15 cellular contexts compared by ENCODE assay signal in genomic region chr2:101255501-101255900, GRCh38. TPM values are rescaled to one million over a fixed set of nuclear protein-coding genes. Genes with fewer than 3 reads are reported as not detected.
DNase-seq lines count a peak whose midpoint lies in the region; ATAC-seq and TF ChIP-seq lines count a peak whose summit lies in the region.
"Had no signal": no experiment of that assay in that cellular context is flagged by ENCODE, and none has a peak within 500 bp of the region (broad histone marks: within the 10 kb centered on the region; RNA-seq: fewer than 3 reads in every experiment).

No MANE protein-coding gene starts in this region.

- peak overlapping the region in 5 of 7 donors; percentile 3 to 80 (median 48) for H3K27ac Mint-ChIP-seq in CD14-positive monocyte
- H3K27ac Mint-ChIP-seq in activated naive CD8-positive, alpha-beta T cell treated with anti-CD3 and anti-CD28 coated beads, Interleukin-2, amount 10 ng/mL, durations not matched to agents 7 days and 5 days = peak overlapping the region; percentile 54

- TF ChIP-seq CTCF in CD14-positive monocyte (IDR thresholded peaks at IDR 0.05) (no peak), hepatocyte (IDR thresholded peaks at IDR 0.05; ENCODE audit: poor library complexity) (no peak)

- H3K4me1 Mint-ChIP-seq in CD14-positive monocyte = peaks cover 36% of the 10 kb centered on the region
- peaks cover 46% of the 10 kb centered on the region for H3K4me1 Mint-ChIP-seq in activated naive CD8-positive, alpha-beta T cell treated with anti-CD3 and anti-CD28 coated beads, Interleukin-2, amount 10 ng/mL, durations not matched to agents 7 days and 5 days

- POLR2A ChIA-PET in activated naive CD8-positive, alpha-beta T cell treated with anti-CD3 and anti-CD28 coated beads, Interleukin-2, amount 10 ng/mL, durations not matched to agents 7 days and 5 days (lab: Charles Lee) = interaction anchor here (0.6 to 4.1 kb wide), 3 partner anchors 38 to 690 kb away, joined by 3 to 28 read pairs (median 3); partner anchors contain the start of gene RNF149

- H3K79me2 ChIP-seq in GM23248 (ENCODE audit: insufficient read depth) = peaks cover 73% of the 10 kb centered on the region
- H3K79me2 ChIP-seq in hepatocyte = peaks cover 69% of the 10 kb centered on the region

- H3K27ac ChIP-seq in GM23248 (no peak overlapping the region), hepatocyte (no peak overlapping the region)

- DNase-seq in CD14-positive monocyte (ENCODE audit: low spot score) (no peak), GM23248 (peak; percentile 51), hepatocyte (ENCODE audit: low spot score) (no peak), NCI-H82 (lab: John Stamatoyannopoulos, UW) (no peak), iPS-NIHi7 (ENCODE audit: extremely low spot score) (no peak), cerebellar nuclear complex (lab: John Stamatoyannopoulos, UW) (no peak)
- DNase-seq in activated naive CD8-positive, alpha-beta T cell treated with anti-CD3 and anti-CD28 coated beads, Interleukin-2, amount 10 ng/mL, durations not matched to agents 7 days and 5 days = no peak
- DNase-seq: COR-L47; esophagus squamous epithelium; GOT3; NCI-H2081; nucleus accumbens; stimulated activated CD4-positive, alpha-beta T cell treated with anti-CD3 and anti-CD28 coated beads, Interleukin-2, amount 100 ng/mL, for 24 hours had no signal

- no peaks in the 10 kb centered on the region for H4K20me1 ChIP-seq in GM23248 (ENCODE audit: insufficient read depth)
- H4K20me1 ChIP-seq in hepatocyte (ENCODE audit: insufficient read depth, poor library complexity, severe bottlenecking) = peaks cover 15% of the 10 kb centered on the region

- H3K36me3 ChIP-seq in GM23248 (ENCODE audit: low read depth) = peaks cover 9% of the 10 kb centered on the region; the same call in 1 of the 2 replicates
- no peaks in the 10 kb centered on the region for H3K36me3 ChIP-seq in hepatocyte (replicated peaks; ENCODE audit: insufficient read depth, low read depth)

- peaks cover 19 to 33% of the 10 kb centered on the region in 2 donors for H3K36me3 Mint-ChIP-seq in CD14-positive monocyte
- peaks cover 29% of the 10 kb centered on the region for H3K36me3 Mint-ChIP-seq in activated naive CD8-positive, alpha-beta T cell treated with anti-CD3 and anti-CD28 coated beads, Interleukin-2, amount 10 ng/mL, durations not matched to agents 7 days and 5 days

- no peaks in the 10 kb centered on the region for H3K27me3 Mint-ChIP-seq in CD14-positive monocyte (ENCODE audit: low read depth in 3 of 3)
- no peaks in the 10 kb centered on the region for H3K27me3 Mint-ChIP-seq in activated naive CD8-positive, alpha-beta T cell treated with anti-CD3 and anti-CD28 coated beads, Interleukin-2, amount 10 ng/mL, durations not matched to agents 7 days and 5 days
- H3K27me3 Mint-ChIP-seq: stimulated activated naive CD8-positive, alpha-beta T cell treated with anti-CD3 and anti-CD28 coated beads, Interleukin-15, Interleukin-2, amounts not matched to agents 100 ng/mL and 50 ng/mL, for 24 hours had no signal

- H2AFZ ChIP-seq in GM23248 (no peak overlapping the region), hepatocyte (no peak overlapping the region)

- no peaks in the 10 kb centered on the region for H3K9me3 Mint-ChIP-seq in CD14-positive monocyte
- H3K9me3 Mint-ChIP-seq in activated naive CD8-positive, alpha-beta T cell treated with anti-CD3 and anti-CD28 coated beads, Interleukin-2, amount 10 ng/mL, durations not matched to agents 7 days and 5 days = no peaks in the 10 kb centered on the region
- H3K9me3 Mint-ChIP-seq: stimulated activated naive CD8-positive, alpha-beta T cell treated with anti-CD3 and anti-CD28 coated beads, Interleukin-15, Interleukin-2, amounts not matched to agents 100 ng/mL and 50 ng/mL, for 24 hours had no signal

- no peak for ATAC-seq in activated naive CD8-positive, alpha-beta T cell treated with anti-CD3 and anti-CD28 coated beads, Interleukin-2, amount 10 ng/mL, durations not matched to agents 7 days and 5 days (ENCODE audit: low read depth)
- no peak for ATAC-seq in HG03442 (IDR thresholded peaks at IDR 0.05; ENCODE audit: unreplicated experiment)

- no peaks in the 10 kb centered on the region; the same call in 1 of the 2 replicates for H3F3A ChIP-seq in GM23248 (ENCODE audit: insufficient read depth)

- H3K4me2 ChIP-seq in GM23248 (ENCODE audit: unreplicated experiment) (no peak overlapping the region), hepatocyte (peak overlapping the region; percentile 31)

- H3K9me3 ChIP-seq in GM23248 (ENCODE audit: low read depth) (no peaks in the 10 kb centered on the region), hepatocyte (ENCODE audit: low read depth) (no peaks in the 10 kb centered on the region)
- H3K9me3 ChIP-seq: esophagus squamous epithelium had no signal

- in situ Hi-C loops in GM23248 (cut with MboI) = no loop called here

- H3K9me2 ChIP-seq in GM23248 (ENCODE audit: insufficient read depth) = no peaks in the 10 kb centered on the region
- no peaks in the 10 kb centered on the region for H3K9me2 ChIP-seq in hepatocyte (replicated peaks; ENCODE audit: insufficient read depth)

- intact Hi-C loops in CD14-positive monocyte (cut with micrococcal nuclease) = loop anchor here in 1 of 2 donors (10.0 kb wide), 1 partner anchor 101 kb away; the partner anchor contains the start of gene TBC1D8

- no peak overlapping the region for H3K9ac ChIP-seq in GM23248

- H3K27me3 ChIP-seq in GM23248 (replicated peaks; ENCODE audit: insufficient read depth) (no peaks in the 10 kb centered on the region), hepatocyte (no peaks in the 10 kb centered on the region)
- H3K27me3 ChIP-seq: esophagus squamous epithelium had no signal

- 62 to 68% methylated on average over 3 of the region's 3 CpGs for WGBS in GM23248 (ENCODE audit: low coverage in 1 of 2, low lambda C conversion rate in 2 of 2, missing lambda C conversion rate in 2 of 2), 2 experiments
- 86% methylated on average over 3 of the region's 3 CpGs for WGBS in hepatocyte (ENCODE audit: low lambda C conversion rate, missing lambda C conversion rate)

- H3K4me1 ChIP-seq in GM23248 (ENCODE audit: insufficient read depth) = peaks cover 11% of the 10 kb centered on the region
- H3K4me1 ChIP-seq in hepatocyte (ENCODE audit: insufficient read depth) = peaks cover 15% of the 10 kb centered on the region

- H3K4me3 ChIP-seq in GM23248 (no peak overlapping the region), hepatocyte (no peak overlapping the region)

- H3K4me3 Mint-ChIP-seq in CD14-positive monocyte = no peak overlapping the region
- H3K4me3 Mint-ChIP-seq in activated naive CD8-positive, alpha-beta T cell treated with anti-CD3 and anti-CD28 coated beads, Interleukin-2, amount 10 ng/mL, durations not matched to agents 7 days and 5 days = peak overlapping the region; percentile 31

RNA-seq across cellular contexts. Expression of gene CNOT11, which starts 2.8 kb away (rescaled TPM):
- polyA plus RNA-seq in CD14-positive monocyte (10 to 100 TPM; 38.4 to 39.0 TPM), GM23248 (2016; fragmentation: Nextera tagmentation; extraction: Ambion mirVana) (22.6 and 24.6 TPM in 2 replicates), hepatocyte (57.3 and 57.7 TPM in 2 replicates)
- 30.6 and 33.3 TPM in 2 replicates for total RNA-seq in GM23248 (2014; rRNA removed; shearing (Covaris generic))
- 10 to 100 TPM; 64.2 to 65.0 TPM for total RNA-seq in activated naive CD8-positive, alpha-beta T cell treated with anti-CD3 and anti-CD28 coated beads, Interleukin-2, amount 10 ng/mL, durations not matched to agents 7 days and 5 days
- 55.8 and 61.8 TPM in 2 replicates for total RNA-seq in hepatocyte

RNA-seq across cellular contexts. Expression of gene RNF149, which starts 53.0 kb away (rescaled TPM):
- 100 to 1,000 TPM; 112 to 141 TPM for polyA plus RNA-seq in CD14-positive monocyte
- total RNA-seq in GM23248 (2014; rRNA removed; shearing (Covaris generic)) = 54.1 and 58.1 TPM in 2 replicates
- 48.9 and 51.9 TPM in 2 replicates for polyA plus RNA-seq in GM23248 (2016; fragmentation: Nextera tagmentation; extraction: Ambion mirVana)
- 10 to 100 TPM; 90.1 to 90.3 TPM for total RNA-seq in activated naive CD8-positive, alpha-beta T cell treated with anti-CD3 and anti-CD28 coated beads, Interleukin-2, amount 10 ng/mL, durations not matched to agents 7 days and 5 days
- 60.3 and 60.7 TPM in 2 replicates for total RNA-seq in hepatocyte
- polyA plus RNA-seq in hepatocyte = 64.6 and 66.0 TPM in 2 replicates
